Comparison of ENCODE assay signal across 11 cellular contexts in the genomic region with DNA sequence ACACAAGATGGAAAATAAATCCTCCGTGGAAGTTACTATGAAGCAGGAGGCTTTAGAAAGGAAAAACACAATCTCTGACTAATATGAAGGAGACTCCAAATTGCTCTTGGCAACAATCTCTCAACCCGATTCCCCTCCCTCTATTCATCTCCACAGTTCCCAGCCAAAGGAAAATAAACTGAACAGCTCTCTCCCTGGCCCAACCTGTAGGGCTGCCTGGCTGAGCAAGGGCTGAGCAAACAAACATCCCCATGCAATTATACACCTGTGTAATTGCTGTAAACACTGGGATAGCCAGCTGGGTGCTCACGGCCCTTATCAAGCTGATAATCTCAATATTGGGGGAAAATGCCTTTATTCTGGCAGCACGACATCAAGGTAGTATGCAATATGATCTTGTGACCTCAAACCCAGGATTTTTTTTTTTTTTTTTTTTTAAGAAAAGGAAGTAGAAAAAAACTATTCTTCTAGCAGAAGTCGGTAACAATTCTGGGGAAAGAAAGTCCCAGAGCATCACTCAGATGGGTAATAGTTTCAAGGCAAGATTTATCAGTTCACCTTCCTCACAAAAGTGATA.
DNase-seq lines count a peak whose midpoint lies in the region; ATAC-seq and TF ChIP-seq lines count a peak whose summit lies in the region.
"Had no signal": no experiment of that assay in that cellular context is flagged by ENCODE, and none has a peak within 500 bp of the region (broad histone marks: within the 10 kb centered on the region; RNA-seq: fewer than 3 reads in every experiment).

No MANE protein-coding gene starts in this region.

- ATAC-seq in GM18870 (IDR thresholded peaks at IDR 0.05; ENCODE audit: unreplicated experiment): no peak
- ATAC-seq in HG02870 (IDR thresholded peaks at IDR 0.05; ENCODE audit: unreplicated experiment): no peak

- peaks cover 61% of the 10 kb centered on the region for H3K4me1 Mint-ChIP-seq in mesothelial cell of epicardium

- TF ChIP-seq CTCF in mesothelial cell of epicardium (IDR thresholded peaks at IDR 0.05; ENCODE audit: unreplicated experiment): no peak

- H3K4me3 Mint-ChIP-seq in mesothelial cell of epicardium: no peak overlapping the region

- H3K27me3 Mint-ChIP-seq in mesothelial cell of epicardium (ENCODE audit: low read depth): peaks cover 53% of the 10 kb centered on the region

- no peaks in the 10 kb centered on the region for H3K36me3 Mint-ChIP-seq in mesothelial cell of epicardium

- H3K9me3 Mint-ChIP-seq in mesothelial cell of epicardium: no peaks in the 10 kb centered on the region

- peak overlapping the region; percentile 91 for H3K27ac Mint-ChIP-seq in mesothelial cell of epicardium

- DNase-seq in DMS53 (lab: John Stamatoyannopoulos, UW): peak; percentile 94
- peak; percentile 94 for DNase-seq in NCI-H2029 treated with DMSO at 0.1 percent for 48 hours (lab: John Stamatoyannopoulos, UW)
- DNase-seq in astrocyte of the hippocampus (ENCODE audit: low read depth, low spot score): peak; percentile 58
- DNase-seq in mesothelial cell of epicardium (ENCODE audit: low spot score in 2 of 2, unreplicated experiment in 2 of 2): no peak
- DNase-seq in NCI-H82 (lab: John Stamatoyannopoulos, UW): no peak
- no peak for DNase-seq in glomerular visceral epithelial cell (ENCODE audit: extremely low spot score)
- DNase-seq: activated gamma-delta T cell treated with Interleukin-2 at 50 U/mL for 16 hours; C1 segment of cervical spinal cord; effector memory CD4-positive, alpha-beta T cell had no signal

Comparison
In these comparisons a context has a peak if more than half of its experiments do, and no peak if none do; other contexts are left out.
1. DNase-seq: peak in DMS53 (single experiment), NCI-H2029 treated with DMSO at 0.1 percent for 48 hours (single experiment) and astrocyte of the hippocampus (single experiment); none in mesothelial cell of epicardium (0 of 2), NCI-H82 (single experiment) and glomerular visceral epithelial cell (single experiment).